In the genomic region with DNA sequence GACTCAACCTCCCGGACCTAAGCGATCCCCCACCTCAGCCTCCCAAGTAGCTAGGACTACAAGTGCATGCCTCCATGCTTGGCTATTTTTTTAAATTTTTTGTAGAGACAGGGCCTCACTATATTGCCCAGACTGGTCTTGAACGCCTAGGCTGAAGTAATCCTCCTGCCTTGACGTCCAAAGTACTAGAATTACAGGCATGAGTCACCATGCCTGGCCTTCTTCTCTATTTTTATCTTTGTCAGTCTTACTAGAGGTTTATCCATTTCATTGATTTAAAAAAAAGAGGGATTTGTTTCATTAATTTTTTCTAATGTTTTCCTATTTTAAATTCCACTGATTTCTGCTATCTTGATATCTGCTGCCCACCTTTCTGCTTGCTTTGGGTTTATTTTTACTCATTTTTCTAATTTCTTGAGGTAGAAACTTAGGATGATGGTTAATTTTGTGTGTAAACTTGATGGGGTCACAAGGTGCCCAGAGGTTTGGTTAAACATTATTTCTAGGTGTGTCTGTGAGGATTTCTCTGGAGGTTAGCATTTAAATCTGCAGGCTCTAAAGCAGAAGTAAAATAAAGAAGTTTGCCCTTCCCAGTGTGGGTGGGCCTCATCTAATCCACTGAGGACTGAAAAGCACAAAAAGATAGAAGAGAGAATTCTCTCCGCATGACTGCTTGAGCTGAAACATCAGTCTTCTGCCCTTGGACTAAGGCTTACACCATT, we compare ENCODE assay signal across 17 cellular contexts.
DNase-seq lines count a peak whose midpoint lies in the region; ATAC-seq and TF ChIP-seq lines count a peak whose summit lies in the region.
"Had no signal": no experiment of that assay in that cellular context is flagged by ENCODE, and none has a peak within 500 bp of the region (broad histone marks: within the 10 kb centered on the region; RNA-seq: fewer than 3 reads in every experiment).

No MANE protein-coding gene starts in this region.

- H3K9ac ChIP-seq in colonic mucosa (ENCODE audit: low read depth in 2 of 2, low read length in 2 of 2) = no peak overlapping the region
- H3K9ac ChIP-seq in mucosa of rectum (ENCODE audit: low read depth in 1 of 2, low read length in 2 of 2) = no peak overlapping the region

- intact Hi-C loops in colonic mucosa (cut with DNase I) (no loop called here), left lung (cut with DNase I) (no loop called here)

- DNase-seq in CD1c-positive myeloid dendritic cell (ENCODE audit: extremely low spot score) (peak; percentile 5), MG63 (peak; percentile 1), colonic mucosa (peak; percentile 38), left lung (no peak)
- DNase-seq in activated CD4-positive, alpha-beta T cell treated with anti-CD3 and anti-CD28 coated beads, Interleukin-2, amount 50 U/mL, for 1 hour = no peak
- DNase-seq: BE2C; H7; NCI-H1105; NCI-H446 treated with DMSO at 0.1 percent for 48 hours; posterior cingulate gyrus; stimulated activated CD4-positive, alpha-beta T cell treated with anti-CD3 and anti-CD28 coated beads, Interleukin-2, amount 100 ng/mL, for 48 hours; T-helper 9 cell; uterus had no signal

- H3K36me3 ChIP-seq in MG63 (no peaks in the 10 kb centered on the region), colonic mucosa (no peaks in the 10 kb centered on the region), mucosa of rectum (ENCODE audit: control insufficient read depth in 2 of 2, insufficient read depth in 2 of 2, low read length in 2 of 2) (no peaks in the 10 kb centered on the region), left lung (no peaks in the 10 kb centered on the region)
- H3K36me3 ChIP-seq: BE2C, uterus had no signal

- H3K27me3 ChIP-seq in MG63 (no peaks in the 10 kb centered on the region), colonic mucosa (no peaks in the 10 kb centered on the region), mucosa of rectum (ENCODE audit: control insufficient read depth in 2 of 2, insufficient read depth in 2 of 2, low read length in 2 of 2) (no peaks in the 10 kb centered on the region), left lung (no peaks in the 10 kb centered on the region)
- H3K27me3 ChIP-seq: BE2C, uterus had no signal

- H3K27ac ChIP-seq in colonic mucosa (peak overlapping the region; percentile 58), mucosa of rectum (ENCODE audit: low read depth in 2 of 2, low read length in 2 of 2) (peak overlapping the region in 1 of 2 donors; percentile 60), left lung (no peak overlapping the region)
- H3K27ac ChIP-seq: uterus had no signal

- TF ChIP-seq CTCF in colonic mucosa (IDR thresholded peaks at IDR 0.05) = no peak
- TF ChIP-seq CTCF in left lung (IDR thresholded peaks at IDR 0.05) = no peak

- H3K4me1 ChIP-seq in colonic mucosa (no peaks in the 10 kb centered on the region), mucosa of rectum (ENCODE audit: control insufficient read depth in 2 of 2, insufficient read depth in 2 of 2, low read length in 2 of 2) (peaks cover 2% of the 10 kb centered on the region in 2 donors), left lung (no peaks in the 10 kb centered on the region)
- H3K4me1 ChIP-seq: uterus had no signal

- H3K9me3 ChIP-seq in MG63 (no peaks in the 10 kb centered on the region), colonic mucosa (no peaks in the 10 kb centered on the region), mucosa of rectum (ENCODE audit: control insufficient read depth in 2 of 2, low read length in 2 of 2) (no peaks in the 10 kb centered on the region), left lung (no peaks in the 10 kb centered on the region)
- H3K9me3 ChIP-seq: BE2C, uterus had no signal

- no peak overlapping the region for H3K4me3 ChIP-seq in MG63
- H3K4me3 ChIP-seq in colonic mucosa = peak overlapping the region; percentile 17
- H3K4me3 ChIP-seq in mucosa of rectum (ENCODE audit: low read length in 2 of 2) = peak overlapping the region; percentile 14 to 16
- no peak overlapping the region for H3K4me3 ChIP-seq in left lung
- H3K4me3 ChIP-seq: uterus had no signal

- ATAC-seq in HG03196 (IDR thresholded peaks at IDR 0.05; ENCODE audit: unreplicated experiment) (no peak), left lung (no peak), GM21367 (IDR thresholded peaks at IDR 0.05; ENCODE audit: unreplicated experiment) (no peak)
- ATAC-seq: stimulated activated effector memory CD8-positive, alpha-beta T cell treated with anti-CD3 and anti-CD28 coated beads, Interleukin-12 subunit alpha, Interleukin-12 subunit beta, amount 100 ng/mL, for 72 hours had no signal

Comparison
In these comparisons a context has a peak if more than half of its experiments do, and no peak if none do; other contexts are left out.
1. DNase-seq: peak in CD1c-positive myeloid dendritic cell (single experiment), MG63 (single experiment) and colonic mucosa (single experiment); none in left lung (0 of 2) and activated CD4-positive, alpha-beta T cell treated with anti-CD3 and anti-CD28 coated beads, Interleukin-2, amount 50 U/mL, for 1 hour (single experiment).
2. H3K4me3 ChIP-seq: peak in colonic mucosa (single experiment) and mucosa of rectum (2 of 2); none in MG63 (single experiment) and left lung (0 of 2).